Comparison of ENCODE assay signal across 8 cellular contexts in genomic region chr12:24997970-24998582, GRCh38. TPM values are rescaled to one million over a fixed set of nuclear protein-coding genes. Genes with fewer than 3 reads are reported as not detected.
DNase-seq lines count a peak whose midpoint lies in the region; ATAC-seq, FAIRE-seq and TF ChIP-seq lines count a peak whose summit lies in the region.

No MANE protein-coding gene starts in this region.

- H3K27ac ChIP-seq in effector memory CD4-positive, alpha-beta T cell (ENCODE audit: insufficient read depth, low read length, poor library complexity, severe bottlenecking) = no peak overlapping the region
- H3K27ac ChIP-seq in small intestine (ENCODE audit: low read depth in 1 of 2, low read length in 1 of 2) = no peak overlapping the region

- H3K4me3 Mint-ChIP-seq in stimulated activated naive CD8-positive, alpha-beta T cell treated with anti-CD3 and anti-CD28 coated beads, Interleukin-15, amount 100 ng/mL, for 72 hours = no peak overlapping the region

- H3K4me1 ChIP-seq in effector memory CD4-positive, alpha-beta T cell (ENCODE audit: control insufficient read depth, insufficient read depth, low read length, poor library complexity, severe bottlenecking) = no peaks in the 10 kb centered on the region
- no peaks in the 10 kb centered on the region for H3K4me1 ChIP-seq in small intestine (ENCODE audit: control insufficient read depth in 2 of 2, insufficient read depth in 1 of 2, low read depth in 1 of 2, low read length in 1 of 2)

- ATAC-seq in GM21515 (IDR thresholded peaks at IDR 0.05; ENCODE audit: unreplicated experiment) (peak; percentile 79), HG03575 (IDR thresholded peaks at IDR 0.05; ENCODE audit: extremely low read depth, insufficient number of reproducible peaks, low FRiP score, unreplicated experiment) (peak; percentile 65)
- peak; percentile 75 for ATAC-seq in stimulated activated naive CD8-positive, alpha-beta T cell treated with anti-CD3 and anti-CD28 coated beads, Interleukin-15, amount 100 ng/mL, for 72 hours

- H3K27ac Mint-ChIP-seq in stimulated activated naive CD8-positive, alpha-beta T cell treated with anti-CD3 and anti-CD28 coated beads, Interleukin-15, amount 100 ng/mL, for 72 hours = no peak overlapping the region

- no peaks in the 10 kb centered on the region for H3K36me3 ChIP-seq in effector memory CD4-positive, alpha-beta T cell (ENCODE audit: control insufficient read depth, insufficient read depth, low read length)
- H3K36me3 ChIP-seq in small intestine (ENCODE audit: control insufficient read depth in 2 of 2, insufficient read depth in 2 of 2, low read length in 2 of 2) = no peaks in the 10 kb centered on the region

- no peaks in the 10 kb centered on the region for H3K27me3 Mint-ChIP-seq in stimulated activated naive CD8-positive, alpha-beta T cell treated with anti-CD3 and anti-CD28 coated beads, Interleukin-15, amount 100 ng/mL, for 72 hours

- WGBS in small intestine, 3 donors = 32 to 54% (median 40%) methylated on average over 4 of the region's 4 CpGs

- no peak overlapping the region for H3K4me3 ChIP-seq in effector memory CD4-positive, alpha-beta T cell (ENCODE audit: insufficient read depth, low read depth, low read length, poor library complexity, severe bottlenecking)
- no peak overlapping the region for H3K4me3 ChIP-seq in small intestine (ENCODE audit: low read depth in 1 of 2, low read length in 2 of 2)

- no peak for TF ChIP-seq CTCF in GM10266 (IDR thresholded peaks at IDR 0.05; ENCODE audit: control insufficient read depth, insufficient read depth, low read depth, missing control alignments)

- no peaks in the 10 kb centered on the region for H3K9me3 ChIP-seq in effector memory CD4-positive, alpha-beta T cell (ENCODE audit: control insufficient read depth, low read length)
- no peaks in the 10 kb centered on the region for H3K9me3 ChIP-seq in small intestine (ENCODE audit: control insufficient read depth, low read depth)

- H3K9me3 Mint-ChIP-seq in stimulated activated naive CD8-positive, alpha-beta T cell treated with anti-CD3 and anti-CD28 coated beads, Interleukin-15, amount 100 ng/mL, for 72 hours = no peaks in the 10 kb centered on the region

- no peaks in the 10 kb centered on the region for H3K27me3 ChIP-seq in effector memory CD4-positive, alpha-beta T cell (replicated peaks; ENCODE audit: control insufficient read depth, insufficient read depth, low read length, poor library complexity, severe bottlenecking)
- no peaks in the 10 kb centered on the region for H3K27me3 ChIP-seq in small intestine (ENCODE audit: control insufficient read depth in 2 of 2, insufficient read depth in 2 of 2, low read length in 2 of 2)

- H3K4me1 Mint-ChIP-seq in stimulated activated naive CD8-positive, alpha-beta T cell treated with anti-CD3 and anti-CD28 coated beads, Interleukin-15, amount 100 ng/mL, for 72 hours = peaks cover 11% of the 10 kb centered on the region

- DNase-seq in GM10266 (ENCODE audit: extremely low spot score) (peak; percentile 52), dermis blood vessel endothelial cell (peak; percentile 8), small intestine (no peak), DMS114 treated with DMSO at 0.1 percent for 48 hours (lab: John Stamatoyannopoulos, UW; ENCODE audit: unreplicated experiment) (no peak)
- DNase-seq in stimulated activated naive CD8-positive, alpha-beta T cell treated with anti-CD3 and anti-CD28 coated beads, Interleukin-15, amount 100 ng/mL, for 72 hours = no peak
- no peak for DNase-seq in effector memory CD4-positive, alpha-beta T cell

- no peak for FAIRE-seq in small intestine (lab: Jason Lieb, UNC)

RNA-seq across cellular contexts. Expression of gene BCAT1, which starts 49.2 kb away (rescaled TPM):
- 103 and 166 TPM in 2 replicates for total RNA-seq in dermis blood vessel endothelial cell
- 1 to 10 TPM in 2 of 3 donors, under 1 TPM in 1; 0.22 to 5.3 (median 2.4) TPM for polyA plus RNA-seq in small intestine

Comparison
In these comparisons a context has a peak if more than half of its experiments do, and no peak if none do; other contexts are left out.
1. DNase-seq: peak in GM10266 (single experiment) and dermis blood vessel endothelial cell (single experiment); none in stimulated activated naive CD8-positive, alpha-beta T cell treated with anti-CD3 and anti-CD28 coated beads, Interleukin-15, amount 100 ng/mL, for 72 hours (0 of 2), effector memory CD4-positive, alpha-beta T cell (0 of 3), small intestine (single experiment) and DMS114 treated with DMSO at 0.1 percent for 48 hours (single experiment).
2. Peak in every context shown above with its lines, with median percentiles within 50 percentile points of each other: ATAC-seq.